Comparison of ENCODE assay signal across 21 cellular contexts in genomic region chr15:98735304-98735703, GRCh38.
DNase-seq lines count a peak whose midpoint lies in the region; ATAC-seq and TF ChIP-seq lines count a peak whose summit lies in the region.
"Had no signal": no experiment of that assay in that cellular context is flagged by ENCODE, and none has a peak within 500 bp of the region (broad histone marks: within the 10 kb centered on the region; RNA-seq: fewer than 3 reads in every experiment).

No MANE protein-coding gene starts in this region.

- no peaks in the 10 kb centered on the region for H3K36me3 Mint-ChIP-seq in natural killer cell
- H3K36me3 Mint-ChIP-seq in natural killer cell treated with Interleukin-12 subunit alpha and Interleukin-12 subunit beta and Interleukin-15 and Interleukin-18, amount 100 ng/mL, for 72 hours = no peaks in the 10 kb centered on the region
- no peaks in the 10 kb centered on the region for H3K36me3 Mint-ChIP-seq in activated CD8-positive, alpha-beta T cell treated with anti-CD3 and anti-CD28 coated beads, Interleukin-2, amount 10 ng/mL, durations not matched to agents 7 days and 5 days (ENCODE audit: low read depth)
- H3K36me3 Mint-ChIP-seq: CD4-positive, CD25-positive, alpha-beta regulatory T cell; stimulated activated effector memory CD8-positive, alpha-beta T cell treated with anti-CD3 and anti-CD28 coated beads, Interleukin-12 subunit alpha, Interleukin-12 subunit beta, amount 100 ng/mL, for 72 hours had no signal

- H3K9me3 ChIP-seq in Panc1 (ENCODE audit: control insufficient read depth, insufficient read depth, low read depth, low read length) (no peaks in the 10 kb centered on the region), tibial artery (no peaks in the 10 kb centered on the region), prostate gland (no peaks in the 10 kb centered on the region)

- H3K4me1 Mint-ChIP-seq in natural killer cell = peaks cover 45 to 57% of the 10 kb centered on the region in 2 donors
- peaks cover 27 to 33% of the 10 kb centered on the region in 2 donors for H3K4me1 Mint-ChIP-seq in natural killer cell treated with Interleukin-12 subunit alpha and Interleukin-12 subunit beta and Interleukin-15 and Interleukin-18, amount 100 ng/mL, for 72 hours (ENCODE audit: low read depth in 2 of 2)
- H3K4me1 Mint-ChIP-seq in activated CD8-positive, alpha-beta T cell treated with anti-CD3 and anti-CD28 coated beads, Interleukin-2, amount 10 ng/mL, durations not matched to agents 7 days and 5 days (ENCODE audit: low read depth) = peaks cover 16% of the 10 kb centered on the region

- peak overlapping the region; percentile 19; the same call in 1 of the 2 replicates for H3K27ac ChIP-seq in Panc1 (ENCODE audit: low read length)
- peak overlapping the region; percentile 20 for H3K27ac ChIP-seq in epithelial cell of prostate
- H3K27ac ChIP-seq in tibial artery = peak overlapping the region; percentile 56 to 81
- H3K27ac ChIP-seq in prostate gland = no peak overlapping the region

- no peaks in the 10 kb centered on the region for H3K27me3 Mint-ChIP-seq in natural killer cell (ENCODE audit: low read depth in 2 of 2)
- no peaks in the 10 kb centered on the region for H3K27me3 Mint-ChIP-seq in natural killer cell treated with Interleukin-12 subunit alpha and Interleukin-12 subunit beta and Interleukin-15 and Interleukin-18, amount 100 ng/mL, for 72 hours
- H3K27me3 Mint-ChIP-seq in activated CD8-positive, alpha-beta T cell treated with anti-CD3 and anti-CD28 coated beads, Interleukin-2, amount 10 ng/mL, durations not matched to agents 7 days and 5 days (ENCODE audit: low read depth) = no peaks in the 10 kb centered on the region
- H3K27me3 Mint-ChIP-seq: activated T-cell treated with anti-CD3 and anti-CD28 coated beads, Interleukin-2, amount 50 U/mL, for 24 hours; CD4-positive, CD25-positive, alpha-beta regulatory T cell had no signal

- TF ChIP-seq CTCF in natural killer cell (IDR thresholded peaks at IDR 0.05) = no peak
- TF ChIP-seq CTCF in Panc1 (IDR thresholded peaks at IDR 0.05) = no peak
- no peak for TF ChIP-seq CTCF in tibial artery (IDR thresholded peaks at IDR 0.05)
- TF ChIP-seq CTCF in prostate gland (IDR thresholded peaks at IDR 0.05) = no peak

- no TSS peak for BruUV-seq in Panc1 (replicated peaks; lab: Mats Ljungman, UMichigan)

- no peaks in the 10 kb centered on the region for H3K36me3 ChIP-seq in Panc1 (ENCODE audit: control insufficient read depth, insufficient read depth, low read length)
- no peaks in the 10 kb centered on the region for H3K36me3 ChIP-seq in tibial artery
- H3K36me3 ChIP-seq in prostate gland = no peaks in the 10 kb centered on the region

- CTCF ChIA-PET in Panc1 (lab: Charles Lee) = no interaction called here
- CTCF ChIA-PET in activated CD8-positive, alpha-beta T cell treated with anti-CD3 and anti-CD28 coated beads, Interleukin-2, amount 10 ng/mL, durations not matched to agents 7 days and 5 days (lab: Charles Lee) = no interaction called here

- in situ Hi-C loops in Panc1 (cut with HindIII; ENCODE audit: low pct_unique_long_range_greater_than_20kb, low sequenced_read_pairs) = no loop called here

- H3K27me3 ChIP-seq in Panc1 (ENCODE audit: control insufficient read depth, insufficient read depth, low read length) (no peaks in the 10 kb centered on the region), tibial artery (no peaks in the 10 kb centered on the region), prostate gland (replicated peaks; ENCODE audit: insufficient read depth) (no peaks in the 10 kb centered on the region)

- no peak for TF ChIP-seq POLR2A in prostate gland (IDR thresholded peaks at IDR 0.05)

- H3K4me3 ChIP-seq in Panc1 (ENCODE audit: low read depth in 2 of 2, low read length in 2 of 2) = no peak overlapping the region
- no peak overlapping the region for H3K4me3 ChIP-seq in tibial artery
- H3K4me3 ChIP-seq in prostate gland = no peak overlapping the region
- H3K4me3 ChIP-seq: smooth muscle cell had no signal

- H3K4me3 Mint-ChIP-seq in natural killer cell = no peak overlapping the region
- no peak overlapping the region for H3K4me3 Mint-ChIP-seq in natural killer cell treated with Interleukin-12 subunit alpha and Interleukin-12 subunit beta and Interleukin-15 and Interleukin-18, amount 100 ng/mL, for 72 hours
- H3K4me3 Mint-ChIP-seq in activated CD8-positive, alpha-beta T cell treated with anti-CD3 and anti-CD28 coated beads, Interleukin-2, amount 10 ng/mL, durations not matched to agents 7 days and 5 days = no peak overlapping the region
- H3K4me3 Mint-ChIP-seq: activated T-cell treated with anti-CD3 and anti-CD28 coated beads, Interleukin-2, amount 50 U/mL, for 24 hours; endodermal cell; stimulated activated effector memory CD8-positive, alpha-beta T cell treated with anti-CD3 and anti-CD28 coated beads, Interleukin-12 subunit alpha, Interleukin-12 subunit beta, amount 100 ng/mL, for 72 hours; T-helper 1 cell treated with Interleukin-12 subunit alpha and Interleukin-12 subunit beta and Interleukin-4 antibody, amounts not matched to agents 30 μg/mL and 1 μg/mL, for 36 hours had no signal

- 96% methylated on average over 4 of the region's 4 CpGs for WGBS in prostate gland

- DNase-seq in natural killer cell = no peak
- DNase-seq in natural killer cell treated with Interleukin-12 subunit alpha and Interleukin-12 subunit beta and Interleukin-15 and Interleukin-18, amount 100 ng/mL, for 72 hours (ENCODE audit: low spot score) = no peak
- no peak for DNase-seq in Panc1 (ENCODE audit: low read depth, low spot score)
- DNase-seq in epithelial cell of prostate (ENCODE audit: low read depth, low spot score) = no peak
- no peak for DNase-seq in tibial artery
- no peak for DNase-seq in activated CD8-positive, alpha-beta T cell treated with anti-CD3 and anti-CD28 coated beads, Interleukin-2, amount 10 ng/mL, durations not matched to agents 7 days and 5 days
- DNase-seq in prostate gland (ENCODE audit: low spot score) = no peak
- DNase-seq: activated CD8-positive, alpha-beta memory T cell treated with anti-CD3 and anti-CD28 coated beads for 24 hours; activated naive CD4-positive, alpha-beta T cell treated with Interleukin-2 at 50 U/mL for 16 hours; activated T-cell treated with anti-CD3 and anti-CD28 coated beads, Interleukin-2, amount 50 U/mL, for 24 hours; amygdala; CD4-positive, CD25-positive, alpha-beta regulatory T cell; cortex of kidney; NCI-H146; NCI-H2171; NCI-H510A treated with DMSO at 0.1 percent for 48 hours had no signal

- H3K4me1 ChIP-seq in Panc1 (ENCODE audit: control insufficient read depth, insufficient read depth, low read length) (peaks cover 31% of the 10 kb centered on the region), tibial artery (peaks cover 0 to 99% (median 76%) of the 10 kb centered on the region in 4 donors), prostate gland (replicated peaks) (peaks cover 17% of the 10 kb centered on the region)

- no peak for ATAC-seq in natural killer cell
- ATAC-seq in natural killer cell treated with Interleukin-12 subunit alpha and Interleukin-12 subunit beta and Interleukin-15 and Interleukin-18, amount 100 ng/mL, for 72 hours = no peak
- ATAC-seq in Panc1 = 0 out of 2 replicates have a peak, but pooled peaks have one; percentile 23
- ATAC-seq in activated CD8-positive, alpha-beta T cell treated with anti-CD3 and anti-CD28 coated beads, Interleukin-2, amount 10 ng/mL, durations not matched to agents 7 days and 5 days = no peak
- no peak for ATAC-seq in HG03025 (IDR thresholded peaks at IDR 0.05; ENCODE audit: low FRiP score, unreplicated experiment)
- ATAC-seq: stimulated activated effector memory CD8-positive, alpha-beta T cell treated with anti-CD3 and anti-CD28 coated beads, Interleukin-12 subunit alpha, Interleukin-12 subunit beta, amount 100 ng/mL, for 72 hours had no signal

- POLR2A ChIA-PET in Panc1 (lab: Charles Lee) = no interaction called here
- POLR2A ChIA-PET in activated CD8-positive, alpha-beta T cell treated with anti-CD3 and anti-CD28 coated beads, Interleukin-2, amount 10 ng/mL, durations not matched to agents 7 days and 5 days (lab: Charles Lee) = no interaction called here

- intact Hi-C loops in natural killer cell (cut with micrococcal nuclease) = no loop called here
- intact Hi-C loops in Panc1 (cut with micrococcal nuclease; ENCODE audit: unreplicated experiment) = no loop called here
- intact Hi-C loops in tibial artery (cut with DNase I; ENCODE audit: low total_unique reads) = no loop called here
- intact Hi-C loops in prostate gland (cut with DNase I) = no loop called here

- no peaks in the 10 kb centered on the region for H3K9me3 Mint-ChIP-seq in natural killer cell
- no peaks in the 10 kb centered on the region for H3K9me3 Mint-ChIP-seq in natural killer cell treated with Interleukin-12 subunit alpha and Interleukin-12 subunit beta and Interleukin-15 and Interleukin-18, amount 100 ng/mL, for 72 hours
- no peaks in the 10 kb centered on the region for H3K9me3 Mint-ChIP-seq in activated CD8-positive, alpha-beta T cell treated with anti-CD3 and anti-CD28 coated beads, Interleukin-2, amount 10 ng/mL, durations not matched to agents 7 days and 5 days (ENCODE audit: insufficient read depth)
- H3K9me3 Mint-ChIP-seq: activated T-cell treated with anti-CD3 and anti-CD28 coated beads, Interleukin-2, amount 50 U/mL, for 24 hours; CD4-positive, CD25-positive, alpha-beta regulatory T cell; endodermal cell; stimulated activated effector memory CD8-positive, alpha-beta T cell treated with anti-CD3 and anti-CD28 coated beads, Interleukin-12 subunit alpha, Interleukin-12 subunit beta, amount 100 ng/mL, for 72 hours; T-helper 1 cell treated with Interleukin-12 subunit alpha and Interleukin-12 subunit beta and Interleukin-4 antibody, amounts not matched to agents 30 μg/mL and 1 μg/mL, for 36 hours had no signal

- H3K27ac Mint-ChIP-seq in natural killer cell = peak overlapping the region; percentile 45 to 73
- no peak overlapping the region for H3K27ac Mint-ChIP-seq in natural killer cell treated with Interleukin-12 subunit alpha and Interleukin-12 subunit beta and Interleukin-15 and Interleukin-18, amount 100 ng/mL, for 72 hours
- no peak overlapping the region for H3K27ac Mint-ChIP-seq in activated CD8-positive, alpha-beta T cell treated with anti-CD3 and anti-CD28 coated beads, Interleukin-2, amount 10 ng/mL, durations not matched to agents 7 days and 5 days
- H3K27ac Mint-ChIP-seq: endodermal cell; stimulated activated effector memory CD8-positive, alpha-beta T cell treated with anti-CD3 and anti-CD28 coated beads, Interleukin-12 subunit alpha, Interleukin-12 subunit beta, amount 100 ng/mL, for 72 hours; T-helper 1 cell treated with Interleukin-12 subunit alpha and Interleukin-12 subunit beta and Interleukin-4 antibody, amounts not matched to agents 30 μg/mL and 1 μg/mL, for 36 hours had no signal

Comparison
In these comparisons a context has a peak if more than half of its experiments do, and no peak if none do; other contexts are left out.
1. H3K27ac Mint-ChIP-seq: peak in natural killer cell (2 of 2); none in natural killer cell treated with Interleukin-12 subunit alpha and Interleukin-12 subunit beta and Interleukin-15 and Interleukin-18, amount 100 ng/mL, for 72 hours (0 of 2) and activated CD8-positive, alpha-beta T cell treated with anti-CD3 and anti-CD28 coated beads, Interleukin-2, amount 10 ng/mL, durations not matched to agents 7 days and 5 days (single experiment).
2. H3K27ac ChIP-seq: peak in Panc1 (single experiment), epithelial cell of prostate (single experiment) and tibial artery (2 of 2); none in prostate gland (0 of 2).